ENCODE assay signal across 12 cellular contexts in genomic region chr2:189178007-189178406, GRCh38. TPM values are rescaled to one million over a fixed set of nuclear protein-coding genes. Genes with fewer than 3 reads are reported as not detected.
DNase-seq lines count a peak whose midpoint lies in the region; ATAC-seq and TF ChIP-seq lines count a peak whose summit lies in the region.
"Had no signal": no experiment of that assay in that cellular context is flagged by ENCODE, and none has a peak within 500 bp of the region (broad histone marks: within the 10 kb centered on the region; RNA-seq: fewer than 3 reads in every experiment).

No MANE protein-coding gene starts in this region.

- no peaks in the 10 kb centered on the region for H3K27me3 Mint-ChIP-seq in MCF 10A (ENCODE audit: insufficient read depth, unreplicated experiment)
- peaks cover 16% of the 10 kb centered on the region for H3K27me3 Mint-ChIP-seq in activated T-cell treated with anti-CD3 and anti-CD28 coated beads, Interleukin-2, amount 50 U/mL, for 24 hours

- intact Hi-C loops in breast epithelium (cut with DNase I; ENCODE audit: low total_unique reads) = no loop called here
- intact Hi-C loops in MCF 10A (cut with micrococcal nuclease) = no loop called here

- H3K36me3 ChIP-seq in breast epithelium = no peaks in the 10 kb centered on the region
- H3K36me3 ChIP-seq in mesenchymal stem cell (ENCODE audit: control insufficient read depth in 1 of 2, insufficient read depth in 2 of 2, low read depth in 1 of 2, low read length in 2 of 2) = peaks cover 0 to 3% of the 10 kb centered on the region in 2 experiments
- no peaks in the 10 kb centered on the region for H3K36me3 ChIP-seq in upper lobe of left lung

- no peaks in the 10 kb centered on the region for H3K4me1 ChIP-seq in breast epithelium
- H3K4me1 ChIP-seq in mesenchymal stem cell (ENCODE audit: control insufficient read depth, insufficient read depth, low read depth, low read length) = peaks cover 1% of the 10 kb centered on the region
- no peaks in the 10 kb centered on the region for H3K4me1 ChIP-seq in upper lobe of left lung

- BruUV-seq in MCF 10A (replicated peaks; lab: Mats Ljungman, UMichigan) = no TSS peak

- H3K27me3 ChIP-seq in breast epithelium (no peaks in the 10 kb centered on the region), mesenchymal stem cell (ENCODE audit: control insufficient read depth in 1 of 2, insufficient read depth in 1 of 2, low read length in 2 of 2) (no peaks in the 10 kb centered on the region), upper lobe of left lung (no peaks in the 10 kb centered on the region)

- H3K4ac ChIP-seq in mesenchymal stem cell (ENCODE audit: low read depth in 1 of 2, low read length in 2 of 2) = no peak overlapping the region

- no peaks in the 10 kb centered on the region for H3K36me3 Mint-ChIP-seq in MCF 10A (ENCODE audit: insufficient read depth, unreplicated experiment)
- H3K36me3 Mint-ChIP-seq in activated T-cell treated with anti-CD3 and anti-CD28 coated beads, Interleukin-2, amount 50 U/mL, for 24 hours (ENCODE audit: low read depth) = no peaks in the 10 kb centered on the region
- H3K36me3 Mint-ChIP-seq: stimulated activated naive B cell treated with anti-CD40 and anti-IgM and Interleukin-4, amounts not matched to agents 10 μg/mL and 1 μg/mL and 100 μg/mL, for 72 hours had no signal

- H2BK120ac ChIP-seq in mesenchymal stem cell (ENCODE audit: low read depth, low read length) = no peak overlapping the region

- no peaks in the 10 kb centered on the region for H3K9me3 ChIP-seq in breast epithelium
- no peaks in the 10 kb centered on the region for H3K9me3 ChIP-seq in mesenchymal stem cell (ENCODE audit: control insufficient read depth, low read length)
- no peaks in the 10 kb centered on the region for H3K9me3 ChIP-seq in upper lobe of left lung

- peak overlapping the region; percentile 53 to 63 (median 55) for H3K4me3 ChIP-seq in breast epithelium
- peak overlapping the region; percentile 82 for H3K4me3 ChIP-seq in choroid plexus epithelial cell (ENCODE audit: low read depth, low read length)
- peak overlapping the region in 1 of 2 experiments; percentile 93 for H3K4me3 ChIP-seq in mesenchymal stem cell (ENCODE audit: insufficient read depth in 1 of 2, low read depth in 1 of 2, low read length in 2 of 2)
- H3K4me3 ChIP-seq in upper lobe of left lung = peak overlapping the region in 3 of 4 donors; percentile 34 to 49 (median 42)

- DNase-seq in breast epithelium (ENCODE audit: low spot score in 2 of 2) (no peak), MCF 10A (ENCODE audit: unreplicated experiment) (no peak), choroid plexus epithelial cell (ENCODE audit: low read depth) (peak; percentile 70), mesenchymal stem cell (peak; percentile 50), upper lobe of left lung (no peak), kidney tubule cell (ENCODE audit: low spot score) (no peak)
- DNase-seq in activated T-cell treated with anti-CD3 and anti-CD28 coated beads, Interleukin-2, amount 50 U/mL, for 24 hours = no peak
- DNase-seq: GOT3; stimulated activated naive B cell treated with anti-CD40 and anti-IgM and Interleukin-4, amounts not matched to agents 10 μg/mL and 1 μg/mL and 100 μg/mL, for 72 hours; T1000 had no signal

- H3K4me3 Mint-ChIP-seq in MCF 10A (ENCODE audit: unreplicated experiment) = no peak overlapping the region
- no peak overlapping the region for H3K4me3 Mint-ChIP-seq in activated T-cell treated with anti-CD3 and anti-CD28 coated beads, Interleukin-2, amount 50 U/mL, for 24 hours
- H3K4me3 Mint-ChIP-seq: B cell; stimulated activated naive B cell treated with anti-CD40 and anti-IgM and Interleukin-4, amounts not matched to agents 10 μg/mL and 1 μg/mL and 100 μg/mL, for 72 hours had no signal

- no peak for ATAC-seq in upper lobe of left lung (ENCODE audit: low FRiP score in 2 of 2)
- ATAC-seq in GM19023 (IDR thresholded peaks at IDR 0.05; ENCODE audit: unreplicated experiment) = no peak
- ATAC-seq: stimulated activated naive B cell treated with anti-CD40 and anti-IgM and Interleukin-4, amounts not matched to agents 10 μg/mL and 1 μg/mL and 100 μg/mL, for 72 hours had no signal

- H2BK15ac ChIP-seq in mesenchymal stem cell (ENCODE audit: low read depth, poor library complexity, severe bottlenecking) = no peak overlapping the region

- H3K27ac ChIP-seq in breast epithelium = no peak overlapping the region
- no peak overlapping the region for H3K27ac ChIP-seq in mesenchymal stem cell (ENCODE audit: low read length, poor library complexity, severe bottlenecking)
- H3K27ac ChIP-seq in upper lobe of left lung = peak overlapping the region in 1 of 4 donors; percentile 19

- H4K8ac ChIP-seq in mesenchymal stem cell (ENCODE audit: low read length) = no peak overlapping the region

- no peak for TF ChIP-seq POLR2A in breast epithelium (IDR thresholded peaks at IDR 0.05)
- no peak for TF ChIP-seq POLR2A in upper lobe of left lung (IDR thresholded peaks at IDR 0.05)

- H2BK5ac ChIP-seq in mesenchymal stem cell (ENCODE audit: low read depth, low read length, poor library complexity, severe bottlenecking) = no peak overlapping the region

- no peaks in the 10 kb centered on the region for H3K79me1 ChIP-seq in mesenchymal stem cell (replicated peaks; ENCODE audit: low read length, poor library complexity, severe bottlenecking)

- H3K23ac ChIP-seq in mesenchymal stem cell (ENCODE audit: low read length in 2 of 2) = no peak overlapping the region

- no peak overlapping the region for H3K27ac Mint-ChIP-seq in MCF 10A (ENCODE audit: low read depth, unreplicated experiment)
- no peak overlapping the region for H3K27ac Mint-ChIP-seq in activated T-cell treated with anti-CD3 and anti-CD28 coated beads, Interleukin-2, amount 50 U/mL, for 24 hours
- H3K27ac Mint-ChIP-seq: B cell; stimulated activated naive B cell treated with anti-CD40 and anti-IgM and Interleukin-4, amounts not matched to agents 10 μg/mL and 1 μg/mL and 100 μg/mL, for 72 hours had no signal

- H4K91ac ChIP-seq in mesenchymal stem cell (ENCODE audit: low read length) = no peak overlapping the region

- H2BK12ac ChIP-seq in mesenchymal stem cell (ENCODE audit: low read length in 2 of 2) = no peak overlapping the region

- peak overlapping the region; percentile 97 for H3K9ac ChIP-seq in mesenchymal stem cell (ENCODE audit: low read length)

- POLR2A ChIA-PET in MCF 10A (lab: Yijun Ruan, JAX) = interaction anchor here (0.6 kb wide), 1 partner anchor 1956 kb away, joined by 3 read pairs; no protein-coding TSS in a partner anchor

- H3K18ac ChIP-seq in mesenchymal stem cell (ENCODE audit: low read depth in 1 of 2, low read length in 2 of 2) = no peak overlapping the region

- H3K4me2 ChIP-seq in mesenchymal stem cell (ENCODE audit: low read length, poor library complexity, severe bottlenecking) = no peak overlapping the region

- no peak for TF ChIP-seq EP300 in upper lobe of left lung (IDR thresholded peaks at IDR 0.05)

- no peaks in the 10 kb centered on the region for H3K9me3 Mint-ChIP-seq in MCF 10A (ENCODE audit: unreplicated experiment)
- no peaks in the 10 kb centered on the region for H3K9me3 Mint-ChIP-seq in activated T-cell treated with anti-CD3 and anti-CD28 coated beads, Interleukin-2, amount 50 U/mL, for 24 hours
- H3K9me3 Mint-ChIP-seq: stimulated activated naive B cell treated with anti-CD40 and anti-IgM and Interleukin-4, amounts not matched to agents 10 μg/mL and 1 μg/mL and 100 μg/mL, for 72 hours had no signal

- no peaks in the 10 kb centered on the region for H3K4me1 Mint-ChIP-seq in MCF 10A (ENCODE audit: insufficient read depth, unreplicated experiment)
- peaks cover 12% of the 10 kb centered on the region for H3K4me1 Mint-ChIP-seq in activated T-cell treated with anti-CD3 and anti-CD28 coated beads, Interleukin-2, amount 50 U/mL, for 24 hours (ENCODE audit: low read depth)
- H3K4me1 Mint-ChIP-seq: B cell; stimulated activated naive B cell treated with anti-CD40 and anti-IgM and Interleukin-4, amounts not matched to agents 10 μg/mL and 1 μg/mL and 100 μg/mL, for 72 hours had no signal

- no peak for TF ChIP-seq CTCF in breast epithelium (IDR thresholded peaks at IDR 0.05)
- TF ChIP-seq CTCF in MCF 10A (IDR thresholded peaks at IDR 0.05; ENCODE audit: unreplicated experiment) = no peak
- TF ChIP-seq CTCF in choroid plexus epithelial cell (conservative IDR thresholded peaks at IDR 0.05; ENCODE audit: low read depth, low read length) = peak; percentile 51
- TF ChIP-seq CTCF in upper lobe of left lung (IDR thresholded peaks at IDR 0.05) = no peak

- H2AK5ac ChIP-seq in mesenchymal stem cell (ENCODE audit: low read length, severe bottlenecking) = no peak overlapping the region

- no peak overlapping the region for H3K14ac ChIP-seq in mesenchymal stem cell (ENCODE audit: low read length in 2 of 2)

- CTCF ChIA-PET in MCF 10A (lab: Yijun Ruan, JAX) = interaction anchor here (0.7 kb wide), 3 partner anchors 30 to 775 kb away, joined by 3 to 5 read pairs (median 4); no protein-coding TSS in a partner anchor

- no peak overlapping the region for H2AFZ ChIP-seq in mesenchymal stem cell (ENCODE audit: low read depth, low read length)

- 0% methylated on average over 1 of the region's 2 CpGs for WGBS in mesenchymal stem cell
- 32 to 35% methylated on average over 2 of the region's 2 CpGs for WGBS in upper lobe of left lung, 2 donors

RNA-seq across cellular contexts. Expression of gene COL5A2, which starts 1.6 kb away (rescaled TPM):
- total RNA-seq in breast epithelium (100 to 1,000 TPM in 1 of 3 donors, 10 to 100 TPM in 2; 22.7 to 111 (median 30.8) TPM), MCF 10A (2022) (7.4 and 9.3 TPM in 2 replicates), upper lobe of left lung (10 to 100 TPM in 5 of 6 donors, 1 to 10 TPM in 1; 9.0 to 42.7 (median 26.8) TPM)
- polyA plus RNA-seq in mesenchymal stem cell (2013, experiment 1 of 2) = 506 TPM
- polyA plus RNA-seq in mesenchymal stem cell (2013, experiment 2 of 2) = 508 TPM

Comparison
In these comparisons a context has a peak if more than half of its experiments do, and no peak if none do; other contexts are left out.
1. DNase-seq: peak in choroid plexus epithelial cell (single experiment) and mesenchymal stem cell (single experiment); none in breast epithelium (0 of 2), MCF 10A (single experiment), upper lobe of left lung (0 of 2), kidney tubule cell (single experiment) and activated T-cell treated with anti-CD3 and anti-CD28 coated beads, Interleukin-2, amount 50 U/mL, for 24 hours (single experiment).